ENCODE assay signal across 2 cellular contexts in genomic region chr9:98201749-98202148, GRCh38.
TF ChIP-seq lines count a peak whose summit lies in the region.

No MANE protein-coding gene starts in this region.

TF ChIP-seq in HepG2, 621 proteins besides CTCF, POLR2A, EP300 and RAD21:
- no peak for TF ChIP-seq NCOR1 (IDR thresholded peaks at IDR 0.05; ENCODE audit: borderline replicate concordance, low read length)
- no peak for TF ChIP-seq CENPX (CRISPR knock-in tag; IDR thresholded peaks at IDR 0.05)
- TF ChIP-seq, protein P1, sequence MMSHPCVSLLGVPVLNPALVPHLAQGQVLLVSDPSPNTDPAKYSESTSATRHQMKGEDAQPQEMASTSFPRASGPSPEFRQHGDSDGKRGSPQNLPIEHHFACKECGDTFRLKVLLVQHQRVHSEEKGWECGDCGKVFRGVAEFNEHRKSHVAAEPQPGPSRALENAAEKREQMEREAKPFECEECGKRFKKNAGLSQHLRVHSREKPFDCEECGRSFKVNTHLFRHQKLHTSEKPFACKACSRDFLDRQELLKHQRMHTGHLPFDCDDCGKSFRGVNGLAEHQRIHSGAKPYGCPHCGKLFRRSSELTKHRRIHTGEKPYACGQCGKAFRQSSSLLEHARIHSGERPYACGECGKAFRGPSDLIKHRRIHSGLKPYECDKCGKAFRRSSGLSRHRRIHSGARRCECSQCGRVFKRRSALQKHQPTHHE (CRISPR knock-in tag; IDR thresholded peaks at IDR 0.05; ENCODE audit: borderline replicate concordance) = no peak
- no peak for TF ChIP-seq ZNF768 (CRISPR knock-in tag; IDR thresholded peaks at IDR 0.05)
- TF ChIP-seq ZBTB42 (CRISPR knock-in tag; IDR thresholded peaks at IDR 0.05) = no peak
- TF ChIP-seq HMG20A (CRISPR knock-in tag; IDR thresholded peaks at IDR 0.05; ENCODE audit: borderline replicate concordance) = no peak
- TF ChIP-seq PAWR (CRISPR knock-in tag; IDR thresholded peaks at IDR 0.05; ENCODE audit: borderline replicate concordance) = no peak

TF ChIP-seq in GM12878, 131 proteins besides CTCF, POLR2A, EP300 and RAD21:
- TF ChIP-seq CREB1 (IDR thresholded peaks at IDR 0.05; ENCODE audit: low read depth) (no peak), ZNF207 (IDR thresholded peaks at IDR 0.05; ENCODE audit: borderline replicate concordance) (no peak), ASH2L (IDR thresholded peaks at IDR 0.05; ENCODE audit: borderline replicate concordance, low read depth) (no peak), ZNF592 (IDR thresholded peaks at IDR 0.05) (no peak)
